ENCODE assay signal across 23 cellular contexts in the genomic region with DNA sequence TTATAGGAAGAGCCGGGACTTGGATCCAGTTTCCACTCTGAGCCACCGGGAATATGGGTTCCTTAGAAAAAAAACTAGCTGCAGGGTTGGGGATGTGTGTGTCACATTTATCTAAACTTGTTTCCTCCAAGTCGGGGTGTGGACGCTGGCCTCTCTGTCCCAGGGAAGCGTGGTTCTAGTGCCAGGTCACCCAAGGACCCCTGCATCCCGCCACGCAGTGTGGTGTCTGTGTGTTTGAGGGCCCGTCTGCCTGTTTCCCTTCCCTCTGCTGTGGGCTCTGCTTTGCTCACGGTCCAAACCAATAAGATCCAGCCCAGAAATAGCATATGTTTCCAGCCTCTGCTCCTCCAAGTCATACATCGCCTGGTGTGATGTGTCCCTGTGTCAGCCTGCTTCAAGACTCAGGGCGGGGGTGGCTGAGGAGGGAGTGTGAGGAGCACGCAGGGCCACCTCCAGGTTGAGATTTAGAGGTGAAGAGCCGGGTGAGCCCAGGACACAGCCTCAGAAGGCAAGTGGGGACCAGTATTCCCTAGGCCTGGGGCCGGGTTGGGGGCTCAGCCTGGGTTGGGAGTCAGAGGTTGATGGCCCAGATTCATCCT. TPM values are rescaled to one million over a fixed set of nuclear protein-coding genes. Genes with fewer than 3 reads are reported as not detected.
A peak's percentile ranks its signal among the peaks of the same experiment; 100 is the strongest.
DNase-seq lines count a peak whose midpoint lies in the region; ATAC-seq and TF ChIP-seq lines count a peak whose summit lies in the region.
"Had no signal": no experiment of that assay in that cellular context is flagged by ENCODE, and none has a peak within 500 bp of the region (broad histone marks: within the 10 kb centered on the region; RNA-seq: fewer than 3 reads in every experiment).

No MANE protein-coding gene starts in this region.

- H3K27ac ChIP-seq in angular gyrus (ENCODE audit: low read depth, low read length) (peak overlapping the region; percentile 65), gastroesophageal sphincter (peak overlapping the region in 3 of 4 donors; percentile 22 to 45 (median 41)), osteoblast (ENCODE audit: low read depth, low read length) (no peak overlapping the region)
- H3K27ac ChIP-seq: epithelial cell of prostate, suprapubic skin had no signal

- ATAC-seq in gastroesophageal sphincter (no peak), HG03469 (IDR thresholded peaks at IDR 0.05; ENCODE audit: unreplicated experiment) (no peak)
- ATAC-seq: activated T-cell treated with anti-CD3 and anti-CD28 coated beads, Interleukin-2, amount 50 U/mL, for 4 hours; stimulated activated naive B cell treated with anti-CD40 and anti-IgM and Interleukin-4, amounts not matched to agents 10 μg/mL and 1 μg/mL and 100 μg/mL, for 72 hours had no signal

- DNase-seq in G401 (ENCODE audit: low spot score) (peak; percentile 74), osteoblast (ENCODE audit: insufficient read length, low spot score, missing footprints) (no peak)
- DNase-seq in activated naive CD4-positive, alpha-beta T cell treated with Interleukin-2 at 50 U/mL for 16 hours, result no peak
- no peak for DNase-seq in stimulated activated CD4-positive, alpha-beta T cell treated with anti-CD3 and anti-CD28 coated beads, Interleukin-1b, Interleukin-23, amount 100 ng/mL, for 48 hours
- no peak for DNase-seq in activated CD4-positive, alpha-beta T cell treated with anti-CD3 and anti-CD28 coated beads, Interleukin-2, amount 50 U/mL, for 48 hours
- DNase-seq: activated CD4-positive, alpha-beta T cell treated with anti-CD3 and anti-CD28 coated beads for 48 hours; activated naive CD4-positive, alpha-beta T cell treated with anti-CD3 and anti-CD28 coated beads for 36 hours; activated T-cell treated with anti-CD3 and anti-CD28 coated beads, Interleukin-2, amount 50 U/mL, for 4 hours; DND-41; NCI-H1092; NCI-H1930; occipital lobe; RPMI8226; SK-N-SH; spleen; stimulated activated CD4-positive, alpha-beta T cell treated with anti-CD3 and anti-CD28 coated beads, Interleukin-4, amount 100 ng/mL, for 1 hour; stimulated activated naive B cell treated with anti-CD40 and anti-IgM and Interleukin-4, amounts not matched to agents 10 μg/mL and 1 μg/mL and 100 μg/mL, for 72 hours had no signal

- H3K4me1 ChIP-seq in gastroesophageal sphincter (peaks cover 0 to 64% (median 23%) of the 10 kb centered on the region in 3 donors), osteoblast (ENCODE audit: insufficient read depth, low read length) (peaks cover 19% of the 10 kb centered on the region)
- H3K4me1 ChIP-seq: HAP-1 had no signal

- H3K79me2 ChIP-seq in osteoblast (ENCODE audit: insufficient read depth, low read length), result no peaks in the 10 kb centered on the region

- WGBS in gastroesophageal sphincter (ENCODE audit: low coverage in 1 of 2), 2 donors, result 68% methylated on average over 9 of the region's 14 CpGs; no CpG with 5 or more reads in 1 of the 2 donors

- no peaks in the 10 kb centered on the region for H3K27me3 ChIP-seq in gastroesophageal sphincter
- H3K27me3 ChIP-seq in osteoblast (ENCODE audit: insufficient read depth, low read length), result no peaks in the 10 kb centered on the region
- H3K27me3 ChIP-seq: spleen, suprapubic skin had no signal

- no peak overlapping the region for H3K4me2 ChIP-seq in osteoblast (ENCODE audit: insufficient read depth, low read length)
- H3K4me2 ChIP-seq: SK-N-SH had no signal

- H3K36me3 ChIP-seq in gastroesophageal sphincter (no peaks in the 10 kb centered on the region), osteoblast (ENCODE audit: insufficient read depth, low read length) (no peaks in the 10 kb centered on the region)
- H3K36me3 ChIP-seq: HAP-1, spleen, suprapubic skin had no signal

- no peak for TF ChIP-seq EP300 in gastroesophageal sphincter (IDR thresholded peaks at IDR 0.05)

- peak overlapping the region; percentile 67 for H2AFZ ChIP-seq in osteoblast (ENCODE audit: low read length)

- no peaks in the 10 kb centered on the region for H4K20me1 ChIP-seq in osteoblast (ENCODE audit: insufficient read depth, low read length)

- TF ChIP-seq CTCF in gastroesophageal sphincter (IDR thresholded peaks at IDR 0.05) (no peak), osteoblast (IDR thresholded peaks at IDR 0.05; ENCODE audit: extremely low read depth, low read depth, low read length) (no peak)

- no peak for TF ChIP-seq POLR2A in gastroesophageal sphincter (IDR thresholded peaks at IDR 0.05)

- H3K9me3 ChIP-seq in gastroesophageal sphincter (no peaks in the 10 kb centered on the region), osteoblast (ENCODE audit: low read depth, low read length) (no peaks in the 10 kb centered on the region)
- H3K9me3 ChIP-seq: HAP-1, SK-N-SH, spleen, suprapubic skin had no signal

- in situ Hi-C loops in G401 (cut with HindIII; ENCODE audit: low sequenced_read_pairs), result no loop called here

- no peak overlapping the region for H3K4me3 ChIP-seq in gastroesophageal sphincter
- no peak overlapping the region for H3K4me3 ChIP-seq in osteoblast (ENCODE audit: insufficient read depth, low read length)
- H3K4me3 ChIP-seq: HAP-1, spleen, suprapubic skin had no signal

RNA-seq across cellular contexts. Expression of a gene that starts 21.9 kb away (rescaled TPM):
- 2,209 and 2,228 TPM in 2 replicates for total RNA-seq in G401 (2014; rRNA removed; shearing (Covaris generic))
- total RNA-seq in gastroesophageal sphincter (1,000 to 10,000 TPM in 3 of 4 donors, 100 to 1,000 TPM in 1; 775 to 1,945 (median 1,298) TPM), osteoblast (824 and 862 TPM in 2 replicates)

RNA-seq across cellular contexts. Expression of a gene that starts 34.2 kb away (rescaled TPM):
- total RNA-seq in G401 (2014; rRNA removed; shearing (Covaris generic)), result 103 and 242 TPM in 2 replicates
- total RNA-seq in gastroesophageal sphincter, result 10 to 100 TPM; 10.6 to 21.4 (median 19.5) TPM
- 35.7 and 37.6 TPM in 2 replicates for total RNA-seq in osteoblast

RNA-seq across cellular contexts. Expression of a gene that starts 38.8 kb away (rescaled TPM):
- total RNA-seq in G401 (2014; rRNA removed; shearing (Covaris generic)), result 14.6 and 16.8 TPM in 2 replicates
- 10 to 100 TPM; 10.2 to 18.1 (median 14.7) TPM for total RNA-seq in gastroesophageal sphincter
- 12.7 and 13.8 TPM in 2 replicates for total RNA-seq in osteoblast

RNA-seq across cellular contexts. Expression of a gene that starts 42.7 kb away (rescaled TPM):
- 14.8 and 26.8 TPM in 2 replicates for total RNA-seq in G401 (2014; rRNA removed; shearing (Covaris generic))
- 10 to 100 TPM; 12.6 to 20.2 (median 13.8) TPM for total RNA-seq in gastroesophageal sphincter
- 16.5 and 18.8 TPM in 2 replicates for total RNA-seq in osteoblast

RNA-seq across cellular contexts. Expression of a gene that starts 43.7 kb away (rescaled TPM):
- total RNA-seq in G401 (2014; rRNA removed; shearing (Covaris generic)), result 6.5 and 9.9 TPM in 2 replicates
- total RNA-seq in gastroesophageal sphincter, result 10 to 100 TPM; 34.6 to 46.8 (median 45.1) TPM
- total RNA-seq in osteoblast, result 38.7 and 44.2 TPM in 2 replicates
